In the genomic region with DNA sequence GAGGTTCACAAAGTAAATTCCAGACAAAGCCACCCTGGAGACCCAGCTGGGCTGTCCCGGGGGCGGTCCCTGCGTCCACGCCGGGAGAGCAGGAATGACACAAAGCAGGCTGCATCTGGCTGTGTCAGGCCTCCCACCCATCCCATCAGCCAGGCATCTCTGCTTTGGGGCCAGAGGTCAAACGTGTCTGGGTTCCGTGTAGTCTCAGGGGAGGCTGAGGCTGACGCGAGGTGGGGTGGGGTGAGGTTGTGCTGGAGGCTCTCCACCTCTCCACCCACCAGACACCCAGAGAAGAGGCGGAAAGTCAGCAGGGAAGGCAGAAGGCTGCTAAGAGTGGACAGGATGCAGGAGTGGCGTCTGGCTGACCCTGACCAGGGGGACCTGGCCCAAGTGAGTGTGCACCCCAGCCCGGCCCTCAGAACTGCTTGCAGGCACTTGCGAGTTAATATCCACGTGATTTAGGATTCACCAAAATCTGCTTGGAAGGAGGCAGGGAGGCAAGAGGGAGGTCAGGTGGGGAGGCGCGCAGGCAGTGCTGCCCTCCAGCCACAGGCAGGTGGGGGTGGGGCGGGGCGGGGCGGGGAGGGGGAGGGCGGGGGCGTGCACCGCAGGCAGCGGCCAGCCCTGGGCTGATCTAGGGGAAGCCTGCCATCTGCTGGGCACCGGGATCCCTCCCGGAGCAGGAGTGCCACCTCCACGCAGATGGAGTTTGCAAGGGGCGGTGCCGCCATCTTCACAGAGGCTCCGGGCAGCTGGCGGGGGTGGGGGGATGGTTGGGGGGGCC, we compare ENCODE assay signal across 9 cellular contexts. TPM values are rescaled to one million over a fixed set of nuclear protein-coding genes. Genes with fewer than 3 reads are reported as not detected.
DNase-seq lines count a peak whose midpoint lies in the region; ATAC-seq and TF ChIP-seq lines count a peak whose summit lies in the region.
"Had no signal": no experiment of that assay in that cellular context is flagged by ENCODE, and none has a peak within 500 bp of the region (broad histone marks: within the 10 kb centered on the region; RNA-seq: fewer than 3 reads in every experiment).

No MANE protein-coding gene starts in this region.

- WGBS in SK-N-SH (ENCODE audit: low lambda C conversion rate), result 54% methylated on average over 23 of the region's 30 CpGs

- H3K4me1 Mint-ChIP-seq in activated naive CD4-positive, alpha-beta T cell treated with anti-CD3 and anti-CD28 coated beads, Interleukin-2, amount 10 ng/mL, durations not matched to agents 7 days and 5 days, result peaks cover 43% of the 10 kb centered on the region
- H3K4me1 Mint-ChIP-seq in type B pancreatic cell (ENCODE audit: unreplicated experiment), result peaks cover 53% of the 10 kb centered on the region

- H3K4me3 ChIP-seq in SK-N-SH (ENCODE audit: low read depth in 2 of 2, low read length in 1 of 2), result no peak overlapping the region
- H3K4me3 ChIP-seq in parathyroid adenoma (ENCODE audit: low read depth, low read length), result peak overlapping the region; percentile 37

- intact Hi-C loops in head of caudate nucleus (cut with DNase I), result loop anchor here (5.0 kb wide), 2 partner anchors 149 to 199 kb away; no protein-coding TSS in a partner anchor

- H3K9me2 ChIP-seq in SK-N-SH, result no peaks in the 10 kb centered on the region

- H3K79me2 ChIP-seq in SK-N-SH (ENCODE audit: insufficient read depth) (peaks cover 13% of the 10 kb centered on the region; the same call in 1 of the 2 replicates), parathyroid adenoma (peaks cover 4% of the 10 kb centered on the region)

- H3K27ac ChIP-seq in SK-N-SH (ENCODE audit: low read depth in 2 of 2, low read length in 1 of 2), result no peak overlapping the region; a peak in 1 of 4 replicates
- H3K27ac ChIP-seq in parathyroid adenoma, result no peak overlapping the region

- CTCF ChIA-PET in SK-N-SH (lab: Yijun Ruan, JAX), result interaction anchor here (0.6 to 13.1 kb wide), 38 partner anchors 9 to 271 kb away, joined by 3 to 209 read pairs (median 4); partner anchors contain the start of gene CBX4
- CTCF ChIA-PET in activated naive CD4-positive, alpha-beta T cell treated with anti-CD3 and anti-CD28 coated beads, Interleukin-2, amount 10 ng/mL, durations not matched to agents 7 days and 5 days (lab: Charles Lee), result interaction anchor here (0.8 to 2.3 kb wide), 6 partner anchors 16 to 249 kb away, joined by 3 to 7 read pairs (median 4); no protein-coding TSS in a partner anchor

- H3K9me3 ChIP-seq in SK-N-SH, result no peaks in the 10 kb centered on the region
- H3K9me3 ChIP-seq in parathyroid adenoma (ENCODE audit: control insufficient read depth, low read length), result no peaks in the 10 kb centered on the region

- peaks cover 21% of the 10 kb centered on the region for H4K20me1 ChIP-seq in SK-N-SH (ENCODE audit: insufficient read depth)

- H3K27ac Mint-ChIP-seq in activated naive CD4-positive, alpha-beta T cell treated with anti-CD3 and anti-CD28 coated beads, Interleukin-2, amount 10 ng/mL, durations not matched to agents 7 days and 5 days, result no peak overlapping the region
- no peak overlapping the region for H3K27ac Mint-ChIP-seq in type B pancreatic cell
- H3K27ac Mint-ChIP-seq: dendritic cell treated with granulocyte-macrophage colony-stimulating factor and Interleukin-4, amounts not matched to agents 40 ng/mL and 50 ng/mL, for 4 days had no signal

- H2AFZ ChIP-seq in SK-N-SH (ENCODE audit: low read depth) (no peak overlapping the region), parathyroid adenoma (peak overlapping the region; percentile 96)

- peak; percentile 78 for TF ChIP-seq RAD21 in SK-N-SH (IDR thresholded peaks at IDR 0.05; ENCODE audit: low read length)

- H3K36me3 ChIP-seq in SK-N-SH (replicated peaks in 1 of 2; ENCODE audit: control insufficient read depth in 1 of 2, insufficient read depth in 2 of 2, low read length in 1 of 2) (no peaks in the 10 kb centered on the region), parathyroid adenoma (ENCODE audit: control insufficient read depth, insufficient read depth, low read length) (no peaks in the 10 kb centered on the region)

- peaks cover 8% of the 10 kb centered on the region for H3F3A ChIP-seq in SK-N-SH (replicated peaks; ENCODE audit: insufficient read depth)

- no peak overlapping the region for H3K9ac ChIP-seq in SK-N-SH
- no peak overlapping the region for H3K9ac ChIP-seq in parathyroid adenoma

- POLR2A ChIA-PET in SK-N-SH (lab: Yijun Ruan, JAX), result no interaction called here

- ATAC-seq in HG02759 (IDR thresholded peaks at IDR 0.05; ENCODE audit: unreplicated experiment), result no peak

- peak overlapping the region; percentile 71 for H3K4me3 Mint-ChIP-seq in activated naive CD4-positive, alpha-beta T cell treated with anti-CD3 and anti-CD28 coated beads, Interleukin-2, amount 10 ng/mL, durations not matched to agents 7 days and 5 days
- peak overlapping the region; percentile 36 for H3K4me3 Mint-ChIP-seq in type B pancreatic cell
- H3K4me3 Mint-ChIP-seq: dendritic cell treated with granulocyte-macrophage colony-stimulating factor and Interleukin-4, amounts not matched to agents 40 ng/mL and 50 ng/mL, for 4 days had no signal

- H3K36me3 Mint-ChIP-seq in activated naive CD4-positive, alpha-beta T cell treated with anti-CD3 and anti-CD28 coated beads, Interleukin-2, amount 10 ng/mL, durations not matched to agents 7 days and 5 days, result no peaks in the 10 kb centered on the region
- no peaks in the 10 kb centered on the region for H3K36me3 Mint-ChIP-seq in type B pancreatic cell

- TF ChIP-seq EP300 in SK-N-SH (IDR thresholded peaks at IDR 0.05; ENCODE audit: borderline replicate concordance in 1 of 2, low read depth in 1 of 2, low read length in 1 of 2), result no peak

- peak; percentile 46 for TF ChIP-seq CTCF in SK-N-SH (IDR thresholded peaks at IDR 0.05)
- peak; percentile 28 for TF ChIP-seq CTCF in parathyroid adenoma (IDR thresholded peaks at IDR 0.05)
- TF ChIP-seq CTCF in type B pancreatic cell (conservative IDR thresholded peaks at IDR 0.05), result peak; percentile 78

- H3K9me3 Mint-ChIP-seq in activated naive CD4-positive, alpha-beta T cell treated with anti-CD3 and anti-CD28 coated beads, Interleukin-2, amount 10 ng/mL, durations not matched to agents 7 days and 5 days, result no peaks in the 10 kb centered on the region
- H3K9me3 Mint-ChIP-seq in type B pancreatic cell, result no peaks in the 10 kb centered on the region
- H3K9me3 Mint-ChIP-seq: dendritic cell treated with granulocyte-macrophage colony-stimulating factor and Interleukin-4, amounts not matched to agents 40 ng/mL and 50 ng/mL, for 4 days had no signal

- H3K4me1 ChIP-seq in SK-N-SH (ENCODE audit: control insufficient read depth in 1 of 2, insufficient read depth in 2 of 2, low read depth in 1 of 2, low read length in 1 of 2), result peaks cover 21 to 40% of the 10 kb centered on the region in 2 experiments; a peak in 3 of 4 replicates
- H3K4me1 ChIP-seq in parathyroid adenoma, result peaks cover 16% of the 10 kb centered on the region

- H3K27me3 Mint-ChIP-seq in activated naive CD4-positive, alpha-beta T cell treated with anti-CD3 and anti-CD28 coated beads, Interleukin-2, amount 10 ng/mL, durations not matched to agents 7 days and 5 days, result peaks cover 48% of the 10 kb centered on the region
- H3K27me3 Mint-ChIP-seq in type B pancreatic cell, result no peaks in the 10 kb centered on the region

- H3K4me2 ChIP-seq in SK-N-SH, result no peak overlapping the region
- peak overlapping the region; percentile 77 for H3K4me2 ChIP-seq in parathyroid adenoma (ENCODE audit: low read length)

- H3K27me3 ChIP-seq in SK-N-SH (ENCODE audit: insufficient read depth) (no peaks in the 10 kb centered on the region), parathyroid adenoma (ENCODE audit: control insufficient read depth, insufficient read depth, low read length) (no peaks in the 10 kb centered on the region)

- DNase-seq in DMS79 (lab: John Stamatoyannopoulos, UW) (peak; percentile 14), MV-4-11 (lab: John Stamatoyannopoulos, UW) (peak; percentile 51), SK-N-SH (peak; percentile 100), head of caudate nucleus (peak; percentile 78 to 95 (median 89)), type B pancreatic cell (ENCODE audit: extremely low spot score, unreplicated experiment) (peak; percentile 86)
- DNase-seq in activated naive CD4-positive, alpha-beta T cell treated with anti-CD3 and anti-CD28 coated beads, Interleukin-2, amount 10 ng/mL, durations not matched to agents 7 days and 5 days, result peak; percentile 91

TF ChIP-seq in SK-N-SH, 30 proteins besides CTCF, POLR2A, EP300 and RAD21:
- no peak for TF ChIP-seq EZH2phosphoT487 (IDR thresholded peaks at IDR 0.05; ENCODE audit: borderline replicate concordance, low read depth)
- peak; percentile 27; the same call in 1 of the 2 replicates for TF ChIP-seq RCOR1 (IDR thresholded peaks at IDR 0.05; ENCODE audit: low read length)
- no peak for TF ChIP-seq MEF2A (IDR thresholded peaks at IDR 0.05; ENCODE audit: borderline replicate concordance, low read depth)
- 0 out of 2 replicates have a peak, but pooled peaks have one; percentile 16 for TF ChIP-seq GATA2 (CRISPR knock-in tag; IDR thresholded peaks at IDR 0.05)
- no peak for TF ChIP-seq CHD2 (IDR thresholded peaks at IDR 0.05; ENCODE audit: low read length, partially characterized antibody)
- TF ChIP-seq SMC3 (IDR thresholded peaks at IDR 0.05; ENCODE audit: low read depth, low read length), result peak; percentile 78

RNA-seq across cellular contexts. Expression of gene TBC1D16, which starts 44.3 kb away (rescaled TPM):
- 14.5 and 15.3 TPM in 2 replicates for polyA plus RNA-seq in SK-N-SH (2012; rRNA removed)
- 7.9 and 13.0 TPM in 2 replicates for polyA plus RNA-seq in SK-N-SH (2012; cell fraction: cytosol; rRNA removed)
- polyA plus RNA-seq in SK-N-SH (2012; cell fraction: nucleus; rRNA removed), result 22.6 and 24.9 TPM in 2 replicates
- total RNA-seq in type B pancreatic cell (ENCODE audit: low replicate concordance), result 35.5 and 71.9 TPM in 2 replicates

RNA-seq across cellular contexts. Expression of gene CCDC40, which starts 45.1 kb away (rescaled TPM):
- polyA plus RNA-seq in SK-N-SH (2012; rRNA removed), result 17.3 and 21.6 TPM in 2 replicates
- 8.0 and 8.3 TPM in 2 replicates for polyA plus RNA-seq in SK-N-SH (2012; cell fraction: cytosol; rRNA removed)
- 87.6 and 92.0 TPM in 2 replicates for polyA plus RNA-seq in SK-N-SH (2012; cell fraction: nucleus; rRNA removed)
- total RNA-seq in type B pancreatic cell (ENCODE audit: low replicate concordance), result 8.5 and 29.6 TPM in 2 replicates

Comparison
In these comparisons a context has a peak if more than half of its experiments do, and no peak if none do; other contexts are left out.
1. DNase-seq: peak in every context shown above with its lines; median percentile 100 in SK-N-SH; 91 in activated naive CD4-positive, alpha-beta T cell treated with anti-CD3 and anti-CD28 coated beads, Interleukin-2, amount 10 ng/mL, durations not matched to agents 7 days and 5 days; 89 in head of caudate nucleus; 86 in type B pancreatic cell; 51 in MV-4-11; 14 in DMS79.
2. CTCF ChIP-seq: peak in every context shown above with its lines; median percentile 78 in type B pancreatic cell; 46 in SK-N-SH; 28 in parathyroid adenoma.